Comparison of ENCODE assay signal across 9 cellular contexts in the genomic region with DNA sequence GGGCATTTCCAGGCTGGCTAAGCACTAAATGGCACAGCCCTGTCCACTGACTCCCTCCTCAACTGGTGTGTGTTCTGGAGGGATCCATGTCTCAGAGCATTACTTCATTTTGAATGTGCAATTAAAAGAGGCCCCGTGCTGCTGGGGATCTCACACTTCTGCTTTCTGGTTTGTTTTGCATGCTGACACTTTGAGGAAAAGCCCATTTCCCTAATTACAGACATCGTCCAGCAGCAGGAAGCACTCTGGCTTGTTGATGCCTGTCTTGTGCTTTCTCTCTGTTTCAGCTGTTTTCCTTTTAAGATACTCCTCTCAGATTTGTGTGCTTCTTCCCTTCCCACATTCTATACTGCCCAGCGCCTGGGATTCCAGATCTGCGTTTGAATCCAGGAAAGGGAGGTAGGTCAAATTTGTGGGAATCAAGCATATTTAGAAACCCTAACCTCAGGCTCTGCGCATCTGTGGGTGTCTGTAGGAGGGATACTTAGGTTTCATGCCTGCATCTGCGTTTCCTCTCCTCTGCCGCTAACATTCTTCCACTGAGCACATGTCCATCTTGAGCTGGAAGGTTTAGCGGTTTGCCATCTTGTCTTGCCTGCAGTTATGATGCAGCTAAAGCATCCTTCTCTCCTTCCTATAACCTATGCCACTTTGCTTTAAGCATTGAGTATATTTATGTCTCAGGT. TPM values are rescaled to one million over a fixed set of nuclear protein-coding genes. Genes with fewer than 3 reads are reported as not detected.
DNase-seq lines count a peak whose midpoint lies in the region; ATAC-seq and TF ChIP-seq lines count a peak whose summit lies in the region.
"Had no signal": no experiment of that assay in that cellular context is flagged by ENCODE, and none has a peak within 500 bp of the region (broad histone marks: within the 10 kb centered on the region; RNA-seq: fewer than 3 reads in every experiment).

No MANE protein-coding gene starts in this region.

- POLR2A ChIA-PET in activated CD4-positive, alpha-beta T cell treated with anti-CD3 and anti-CD28 coated beads, Interleukin-2, amount 10 ng/mL, durations not matched to agents 7 days and 5 days (lab: Charles Lee) = no interaction called here

- no peaks in the 10 kb centered on the region for H3K9me3 Mint-ChIP-seq in stimulated activated effector memory CD8-positive, alpha-beta T cell treated with anti-CD3 and anti-CD28 coated beads, Interleukin-12 subunit alpha, Interleukin-12 subunit beta, amount 100 ng/mL, for 72 hours
- H3K9me3 Mint-ChIP-seq in activated CD4-positive, alpha-beta T cell treated with anti-CD3 and anti-CD28 coated beads, Interleukin-2, amount 10 ng/mL, durations not matched to agents 7 days and 5 days = no peaks in the 10 kb centered on the region
- H3K9me3 Mint-ChIP-seq in endothelial cell (ENCODE audit: unreplicated experiment) = peaks cover 4% of the 10 kb centered on the region

- peak; percentile 46 to 87 for DNase-seq in NOMO-1 (lab: John Stamatoyannopoulos, UW; ENCODE audit: unreplicated experiment in 2 of 2)
- no peak for DNase-seq in mucosa of descending colon
- DNase-seq in stimulated activated effector memory CD8-positive, alpha-beta T cell treated with anti-CD3 and anti-CD28 coated beads, Interleukin-12 subunit alpha, Interleukin-12 subunit beta, amount 100 ng/mL, for 72 hours (ENCODE audit: low spot score in 2 of 2) = no peak
- no peak for DNase-seq in NCI-H146 (lab: John Stamatoyannopoulos, UW)
- DNase-seq in activated CD4-positive, alpha-beta T cell treated with anti-CD3 and anti-CD28 coated beads, Interleukin-2, amount 10 ng/mL, durations not matched to agents 7 days and 5 days = no peak
- no peak for DNase-seq in endothelial cell (ENCODE audit: low spot score)

- peaks cover under 1% of the 10 kb centered on the region for H3K4me1 ChIP-seq in mucosa of descending colon (ENCODE audit: low read depth)

- ATAC-seq in GM19025 (IDR thresholded peaks at IDR 0.05; ENCODE audit: low read depth, unreplicated experiment) = peak; percentile 52
- ATAC-seq in HG02840 (IDR thresholded peaks at IDR 0.05; ENCODE audit: low FRiP score, unreplicated experiment) = peak; percentile 50
- ATAC-seq in mucosa of descending colon = peak; percentile 76
- no peak for ATAC-seq in stimulated activated effector memory CD8-positive, alpha-beta T cell treated with anti-CD3 and anti-CD28 coated beads, Interleukin-12 subunit alpha, Interleukin-12 subunit beta, amount 100 ng/mL, for 72 hours
- ATAC-seq: HCT116 had no signal

- intact Hi-C loops in mucosa of descending colon (cut with DNase I, micrococcal nuclease) = no loop called here

- H3K4me1 Mint-ChIP-seq in stimulated activated effector memory CD8-positive, alpha-beta T cell treated with anti-CD3 and anti-CD28 coated beads, Interleukin-12 subunit alpha, Interleukin-12 subunit beta, amount 100 ng/mL, for 72 hours = no peaks in the 10 kb centered on the region
- H3K4me1 Mint-ChIP-seq in activated CD4-positive, alpha-beta T cell treated with anti-CD3 and anti-CD28 coated beads, Interleukin-2, amount 10 ng/mL, durations not matched to agents 7 days and 5 days = no peaks in the 10 kb centered on the region
- peaks cover 21% of the 10 kb centered on the region for H3K4me1 Mint-ChIP-seq in endothelial cell (ENCODE audit: unreplicated experiment)

- no peaks in the 10 kb centered on the region for H3K36me3 ChIP-seq in mucosa of descending colon (ENCODE audit: low read depth)

- H3K27ac Mint-ChIP-seq in stimulated activated effector memory CD8-positive, alpha-beta T cell treated with anti-CD3 and anti-CD28 coated beads, Interleukin-12 subunit alpha, Interleukin-12 subunit beta, amount 100 ng/mL, for 72 hours = no peak overlapping the region
- H3K27ac Mint-ChIP-seq in activated CD4-positive, alpha-beta T cell treated with anti-CD3 and anti-CD28 coated beads, Interleukin-2, amount 10 ng/mL, durations not matched to agents 7 days and 5 days = no peak overlapping the region
- H3K27ac Mint-ChIP-seq in endothelial cell (ENCODE audit: unreplicated experiment) = no peak overlapping the region

- no peaks in the 10 kb centered on the region for H3K9me3 ChIP-seq in mucosa of descending colon

- no peaks in the 10 kb centered on the region for H3K36me3 Mint-ChIP-seq in stimulated activated effector memory CD8-positive, alpha-beta T cell treated with anti-CD3 and anti-CD28 coated beads, Interleukin-12 subunit alpha, Interleukin-12 subunit beta, amount 100 ng/mL, for 72 hours
- H3K36me3 Mint-ChIP-seq in activated CD4-positive, alpha-beta T cell treated with anti-CD3 and anti-CD28 coated beads, Interleukin-2, amount 10 ng/mL, durations not matched to agents 7 days and 5 days (ENCODE audit: low read depth) = no peaks in the 10 kb centered on the region
- no peaks in the 10 kb centered on the region for H3K36me3 Mint-ChIP-seq in endothelial cell (ENCODE audit: low read depth, unreplicated experiment)

- CTCF ChIA-PET in activated CD4-positive, alpha-beta T cell treated with anti-CD3 and anti-CD28 coated beads, Interleukin-2, amount 10 ng/mL, durations not matched to agents 7 days and 5 days (lab: Charles Lee) = no interaction called here

- TF ChIP-seq CTCF in mucosa of descending colon (IDR thresholded peaks at IDR 0.05) (no peak), endothelial cell (IDR thresholded peaks at IDR 0.05; ENCODE audit: unreplicated experiment) (no peak)

- no peak overlapping the region for H3K4me3 Mint-ChIP-seq in stimulated activated effector memory CD8-positive, alpha-beta T cell treated with anti-CD3 and anti-CD28 coated beads, Interleukin-12 subunit alpha, Interleukin-12 subunit beta, amount 100 ng/mL, for 72 hours
- H3K4me3 Mint-ChIP-seq in activated CD4-positive, alpha-beta T cell treated with anti-CD3 and anti-CD28 coated beads, Interleukin-2, amount 10 ng/mL, durations not matched to agents 7 days and 5 days = no peak overlapping the region
- H3K4me3 Mint-ChIP-seq in endothelial cell (ENCODE audit: unreplicated experiment) = no peak overlapping the region

- peaks cover 25% of the 10 kb centered on the region for H3K27me3 Mint-ChIP-seq in activated CD4-positive, alpha-beta T cell treated with anti-CD3 and anti-CD28 coated beads, Interleukin-2, amount 10 ng/mL, durations not matched to agents 7 days and 5 days
- H3K27me3 Mint-ChIP-seq in endothelial cell (ENCODE audit: unreplicated experiment) = peaks cover 8% of the 10 kb centered on the region

- H3K4me3 ChIP-seq in mucosa of descending colon = no peak overlapping the region

RNA-seq across cellular contexts. Expression of a gene that starts 25.7 kb away (rescaled TPM):
- total RNA-seq in mucosa of descending colon (10 to 100 TPM; 29.0 to 59.5 (median 43.4) TPM), endothelial cell (ENCODE audit: unreplicated experiment) (0.36 TPM)
- under 1 TPM; 0.56 to 0.92 TPM for total RNA-seq in activated CD4-positive, alpha-beta T cell treated with anti-CD3 and anti-CD28 coated beads, Interleukin-2, amount 10 ng/mL, durations not matched to agents 7 days and 5 days

Comparison
In these comparisons a context has a peak if more than half of its experiments do, and no peak if none do; other contexts are left out.
1. DNase-seq: peak in NOMO-1 (2 of 2); none in mucosa of descending colon (0 of 3), stimulated activated effector memory CD8-positive, alpha-beta T cell treated with anti-CD3 and anti-CD28 coated beads, Interleukin-12 subunit alpha, Interleukin-12 subunit beta, amount 100 ng/mL, for 72 hours (0 of 2), NCI-H146 (single experiment), activated CD4-positive, alpha-beta T cell treated with anti-CD3 and anti-CD28 coated beads, Interleukin-2, amount 10 ng/mL, durations not matched to agents 7 days and 5 days (single experiment) and endothelial cell (single experiment).
2. RNA of a gene that starts 25.7 kb away (total RNA-seq): 29.0 to 59.5 TPM in mucosa of descending colon; 0.56 to 0.92 TPM in activated CD4-positive, alpha-beta T cell treated with anti-CD3 and anti-CD28 coated beads, Interleukin-2, amount 10 ng/mL, durations not matched to agents 7 days and 5 days and 0.36 TPM in endothelial cell (single experiment); every median in the first group is over 10 times any median in the second.